In the genomic region with DNA sequence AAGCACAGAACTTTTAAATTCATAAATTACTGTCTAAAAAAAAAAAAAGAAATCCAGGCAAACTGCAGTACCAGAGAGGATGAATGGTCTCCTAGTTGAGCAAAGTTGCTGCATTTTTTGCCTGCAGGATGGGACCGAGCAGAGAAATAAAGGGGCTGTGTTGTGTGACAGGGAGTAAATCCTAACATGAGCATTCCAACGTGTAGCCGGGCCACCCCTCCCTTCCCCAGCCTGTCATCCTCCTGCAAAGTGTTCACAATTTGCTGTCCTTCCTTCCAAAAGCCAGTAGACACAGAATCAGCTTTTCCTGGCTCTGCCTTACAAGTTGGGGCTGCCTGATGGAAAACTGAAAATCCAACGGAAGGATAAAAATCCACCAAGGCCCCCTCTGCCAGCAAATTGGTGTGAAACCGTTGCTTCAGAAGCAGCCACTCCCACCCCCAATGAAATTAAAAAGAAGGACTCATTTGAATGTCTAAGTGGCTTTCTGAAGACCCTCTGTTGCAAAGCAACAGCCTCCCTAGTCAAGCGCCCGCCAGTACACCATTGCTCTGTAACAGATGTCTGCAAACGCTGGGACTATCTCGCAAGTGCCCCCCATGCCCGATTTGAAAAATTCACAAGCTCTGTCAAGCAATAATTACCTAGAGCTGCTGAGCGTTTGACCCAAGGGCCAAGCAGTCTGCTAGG, we compare ENCODE assay signal across 9 cellular contexts. TPM values are rescaled to one million over a fixed set of nuclear protein-coding genes. Genes with fewer than 3 reads are reported as not detected.
DNase-seq lines count a peak whose midpoint lies in the region; TF ChIP-seq lines count a peak whose summit lies in the region.
"Had no signal": no experiment of that assay in that cellular context is flagged by ENCODE, and none has a peak within 500 bp of the region (broad histone marks: within the 10 kb centered on the region; RNA-seq: fewer than 3 reads in every experiment).

No MANE protein-coding gene starts in this region.

- H3K4me3 ChIP-seq in BLaER1 treated with 17β-estradiol and CSF1 and Interleukin-3, amounts not matched to agents 10 nM and 100 nM = peak overlapping the region; percentile 74 to 90 (median 85)
- peak overlapping the region; percentile 44 to 64 for H3K4me3 ChIP-seq in esophagus (ENCODE audit: low read depth in 1 of 2, low read length in 2 of 2)

- CTCF ChIA-PET in GM10248 (lab: Yijun Ruan, JAX) = interaction anchor here (1.0 to 2.2 kb wide), 5 partner anchors 19 to 224 kb away, joined by 3 to 7 read pairs (median 3); no protein-coding TSS in a partner anchor

- H3K4me1 Mint-ChIP-seq in neural crest cell = peaks cover 29% of the 10 kb centered on the region

- no peak overlapping the region for H3K27ac Mint-ChIP-seq in neural crest cell (ENCODE audit: unreplicated experiment)
- H3K27ac Mint-ChIP-seq: activated naive CD4-positive, alpha-beta T cell treated with anti-CD3 and anti-CD28 coated beads, Interleukin-2, amount 50 U/mL, for 72 hours had no signal

- H3K9me3 Mint-ChIP-seq in neural crest cell = no peaks in the 10 kb centered on the region
- H3K9me3 Mint-ChIP-seq: activated naive CD4-positive, alpha-beta T cell treated with anti-CD3 and anti-CD28 coated beads, Interleukin-2, amount 50 U/mL, for 72 hours had no signal

- peaks cover 0 to 12% (median 0%) of the 10 kb centered on the region in 11 experiments; a peak in 2 of 22 replicates for H3K36me3 ChIP-seq in BLaER1 treated with 17β-estradiol and CSF1 and Interleukin-3, amounts not matched to agents 10 nM and 100 nM
- H3K36me3 ChIP-seq in esophagus (ENCODE audit: control insufficient read depth in 2 of 2, insufficient read depth in 2 of 2, low read length in 1 of 2) = no peaks in the 10 kb centered on the region

- peak overlapping the region; percentile 80 to 96 (median 87) for H3K4me2 ChIP-seq in BLaER1 treated with 17β-estradiol and CSF1 and Interleukin-3, amounts not matched to agents 10 nM and 100 nM

- 32 to 42% methylated on average over 11 of the region's 11 CpGs for WGBS in esophagus, 2 donors

- H3K27me3 ChIP-seq in BLaER1 treated with 17β-estradiol and CSF1 and Interleukin-3, amounts not matched to agents 10 nM and 100 nM = no peaks in the 10 kb centered on the region
- no peaks in the 10 kb centered on the region for H3K27me3 ChIP-seq in esophagus (ENCODE audit: control insufficient read depth in 1 of 2, insufficient read depth in 2 of 2, low read length in 2 of 2)

- peak overlapping the region; percentile 81 to 96 (median 90) for H3K9ac ChIP-seq in BLaER1 treated with 17β-estradiol and CSF1 and Interleukin-3, amounts not matched to agents 10 nM and 100 nM

- peak overlapping the region; percentile 70 to 94 (median 86); a peak in 21 of 22 replicates for H3K27ac ChIP-seq in BLaER1 treated with 17β-estradiol and CSF1 and Interleukin-3, amounts not matched to agents 10 nM and 100 nM
- H3K27ac ChIP-seq in esophagus (ENCODE audit: low read depth in 2 of 2, low read length in 1 of 2) = no peak overlapping the region

- peak overlapping the region; percentile 81 for H3K4me3 Mint-ChIP-seq in neural crest cell

- H3K4me1 ChIP-seq in BLaER1 treated with 17β-estradiol and CSF1 and Interleukin-3, amounts not matched to agents 10 nM and 100 nM = peaks cover 59 to 88% (median 79%) of the 10 kb centered on the region in 10 experiments
- H3K4me1 ChIP-seq in esophagus (ENCODE audit: control insufficient read depth in 2 of 2, insufficient read depth in 2 of 2, low read length in 1 of 2) = peaks cover 0 to 9% of the 10 kb centered on the region in 2 donors

- DNase-seq in NCI-H82 treated with DMSO at 0.1 percent for 48 hours (lab: John Stamatoyannopoulos, UW; ENCODE audit: unreplicated experiment) = peak; percentile 16
- DNase-seq in neural crest cell (ENCODE audit: low read depth, low spot score) = peak; percentile 20
- no peak for DNase-seq in cortex of kidney (lab: John Stamatoyannopoulos, UW)
- no peak for DNase-seq in amniotic stem cell (lab: John Stamatoyannopoulos, UW)
- DNase-seq in GM10248 (ENCODE audit: extremely low spot score) = no peak
- no peak for DNase-seq in D341Med (ENCODE audit: low spot score)

- no peaks in the 10 kb centered on the region for H3K9me3 ChIP-seq in BLaER1 treated with 17β-estradiol and CSF1 and Interleukin-3, amounts not matched to agents 10 nM and 100 nM (replicated peaks in 1 of 11)
- no peaks in the 10 kb centered on the region for H3K9me3 ChIP-seq in esophagus (ENCODE audit: control insufficient read depth in 2 of 2, insufficient read depth in 1 of 2, low read depth in 1 of 2, low read length in 1 of 2)

- H4K20me1 ChIP-seq in BLaER1 treated with 17β-estradiol and CSF1 and Interleukin-3, amounts not matched to agents 10 nM and 100 nM = peaks cover 0 to 15% (median 0%) of the 10 kb centered on the region in 11 experiments; a peak in 2 of 22 replicates

- POLR2A ChIA-PET in GM10248 (lab: Yijun Ruan, JAX) = no interaction called here

- peaks cover 51% of the 10 kb centered on the region for H3K27me3 Mint-ChIP-seq in neural crest cell (ENCODE audit: low read depth)

- TF ChIP-seq CTCF in neural crest cell (conservative IDR thresholded peaks at IDR 0.05) = no peak
- TF ChIP-seq CTCF in GM10248 (IDR thresholded peaks at IDR 0.05; ENCODE audit: control extremely low read depth, extremely low read depth, low read depth, missing control alignments) = no peak

- no peaks in the 10 kb centered on the region for H3K36me3 Mint-ChIP-seq in neural crest cell (ENCODE audit: low read depth)
- H3K36me3 Mint-ChIP-seq: activated naive CD4-positive, alpha-beta T cell treated with anti-CD3 and anti-CD28 coated beads, Interleukin-2, amount 50 U/mL, for 72 hours had no signal

RNA-seq across cellular contexts. Expression of gene FRMD4B, which starts 0.7 kb away (rescaled TPM):
- 10 to 100 TPM; 18.6 to 21.0 TPM for polyA plus RNA-seq in esophagus
- 17.2 and 18.5 TPM in 2 replicates for total RNA-seq in neural crest cell

Comparison
In these comparisons a context has a peak if more than half of its experiments do, and no peak if none do; other contexts are left out.
1. H3K27ac ChIP-seq: peak in BLaER1 treated with 17β-estradiol and CSF1 and Interleukin-3, amounts not matched to agents 10 nM and 100 nM (11 of 11); none in esophagus (0 of 2).
2. DNase-seq: peak in NCI-H82 treated with DMSO at 0.1 percent for 48 hours (single experiment) and neural crest cell (single experiment); none in cortex of kidney (single experiment), amniotic stem cell (single experiment), GM10248 (single experiment) and D341Med (single experiment).